Comparison of ENCODE assay signal across 13 cellular contexts in the genomic region with DNA sequence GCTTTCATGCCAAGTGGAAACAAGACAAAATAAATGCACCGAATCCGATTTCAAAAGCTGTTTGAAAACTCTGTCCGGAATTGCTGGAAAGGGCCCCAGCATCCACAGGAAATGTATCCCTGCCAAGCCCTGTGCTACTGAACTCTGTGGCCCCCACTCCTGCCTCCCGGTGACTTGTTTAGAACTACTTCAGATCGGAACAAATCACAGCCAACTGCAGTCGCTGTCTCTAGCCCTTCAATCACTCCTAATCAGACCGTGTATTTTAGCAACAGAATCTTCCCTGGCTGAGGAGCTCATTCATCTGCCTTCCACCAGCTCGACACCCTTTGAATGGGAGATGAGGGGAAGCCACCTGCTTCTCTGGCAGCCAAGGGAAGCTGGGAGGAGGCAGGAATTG.
DNase-seq lines count a peak whose midpoint lies in the region; ATAC-seq and TF ChIP-seq lines count a peak whose summit lies in the region.
"Had no signal": no experiment of that assay in that cellular context is flagged by ENCODE, and none has a peak within 500 bp of the region (broad histone marks: within the 10 kb centered on the region; RNA-seq: fewer than 3 reads in every experiment).

No MANE protein-coding gene starts in this region.

- DNase-seq in activated naive CD8-positive, alpha-beta T cell treated with anti-CD3 and anti-CD28 coated beads, Interleukin-2, amount 50 U/mL, for 24 hours, result no peak
- DNase-seq in left ventricle myocardium superior (no peak), sigmoid colon (peak; percentile 64), DMS53 (lab: John Stamatoyannopoulos, UW) (no peak), CD1c-positive myeloid dendritic cell (ENCODE audit: extremely low spot score) (no peak), omental fat pad (ENCODE audit: low spot score) (no peak), NCI-H1092 (lab: John Stamatoyannopoulos, UW) (no peak)
- DNase-seq: aorta, GDM1, NCI-H2081 had no signal

- no peak for TF ChIP-seq CTCF in Loucy (conservative IDR thresholded peaks at IDR 0.05; ENCODE audit: low read length)
- TF ChIP-seq CTCF in sigmoid colon (IDR thresholded peaks at IDR 0.05), result no peak
- TF ChIP-seq CTCF in omental fat pad (IDR thresholded peaks at IDR 0.05), result no peak

- H3K4me1 ChIP-seq in Loucy (ENCODE audit: insufficient read depth, low read length, poor library complexity, severe bottlenecking) (peaks cover 16% of the 10 kb centered on the region), sigmoid colon (peaks cover 0 to 12% (median 3%) of the 10 kb centered on the region in 4 donors)
- H3K4me1 ChIP-seq: foreskin keratinocyte had no signal

- H3K27me3 ChIP-seq in Loucy (ENCODE audit: insufficient read depth, low read length, poor library complexity, severe bottlenecking) (no peaks in the 10 kb centered on the region), sigmoid colon (no peaks in the 10 kb centered on the region)

- H3K36me3 ChIP-seq in Loucy (ENCODE audit: insufficient read depth, low read length) (no peaks in the 10 kb centered on the region), sigmoid colon (no peaks in the 10 kb centered on the region)

- intact Hi-C loops in left ventricle myocardium superior (cut with micrococcal nuclease) (no loop called here), sigmoid colon (cut with DNase I) (no loop called here)

- H3K9ac ChIP-seq in Loucy (ENCODE audit: low read depth, low read length, poor library complexity, severe bottlenecking), result no peak overlapping the region

- peak overlapping the region; percentile 44 for H3K4me2 ChIP-seq in Loucy (ENCODE audit: low read depth, low read length, poor library complexity, severe bottlenecking)

- H3K36me3 Mint-ChIP-seq in activated naive CD8-positive, alpha-beta T cell treated with anti-CD3 and anti-CD28 coated beads, Interleukin-2, amount 50 U/mL, for 24 hours (ENCODE audit: low read depth), result no peaks in the 10 kb centered on the region

- ATAC-seq in activated naive CD8-positive, alpha-beta T cell treated with anti-CD3 and anti-CD28 coated beads, Interleukin-2, amount 50 U/mL, for 24 hours, result no peak
- ATAC-seq in left ventricle myocardium superior (peak; percentile 57), omental fat pad (ENCODE audit: low FRiP score) (no peak)

- no peaks in the 10 kb centered on the region for H3K9me3 Mint-ChIP-seq in activated naive CD8-positive, alpha-beta T cell treated with anti-CD3 and anti-CD28 coated beads, Interleukin-2, amount 50 U/mL, for 24 hours

- H3K4me3 ChIP-seq in Loucy (ENCODE audit: low read length, poor library complexity, severe bottlenecking), result no peak overlapping the region
- no peak overlapping the region for H3K4me3 ChIP-seq in sigmoid colon

- TF ChIP-seq POLR2A in sigmoid colon (IDR thresholded peaks at IDR 0.05), result no peak

- no peak overlapping the region for H3K27ac ChIP-seq in sigmoid colon

- no peak overlapping the region for H2AFZ ChIP-seq in Loucy (ENCODE audit: low read length)

- H3F3A ChIP-seq in Loucy (ENCODE audit: low read depth), result no peaks in the 10 kb centered on the region

- H3K4me1 Mint-ChIP-seq in activated naive CD8-positive, alpha-beta T cell treated with anti-CD3 and anti-CD28 coated beads, Interleukin-2, amount 50 U/mL, for 24 hours, result peaks cover 30% of the 10 kb centered on the region

- H3K9me3 ChIP-seq in Loucy (ENCODE audit: insufficient read depth, low read depth, low read length), result no peaks in the 10 kb centered on the region
- H3K9me3 ChIP-seq in sigmoid colon, result no peaks in the 10 kb centered on the region

- H3K9me2 ChIP-seq in Loucy (replicated peaks; ENCODE audit: low read depth, low read length), result no peaks in the 10 kb centered on the region

- 54 to 59% methylated on average over 8 of the region's 8 CpGs for WGBS in sigmoid colon, 2 donors

- peaks cover 44% of the 10 kb centered on the region for H3K27me3 Mint-ChIP-seq in activated naive CD8-positive, alpha-beta T cell treated with anti-CD3 and anti-CD28 coated beads, Interleukin-2, amount 50 U/mL, for 24 hours

- no peak overlapping the region for H3K4me3 Mint-ChIP-seq in activated naive CD8-positive, alpha-beta T cell treated with anti-CD3 and anti-CD28 coated beads, Interleukin-2, amount 50 U/mL, for 24 hours
- H3K4me3 Mint-ChIP-seq: activated CD8-positive, alpha-beta T cell treated with anti-CD3 and anti-CD28 coated beads, Interleukin-2, amount 10 ng/mL, durations not matched to agents 7 days and 5 days had no signal

- H4K20me1 ChIP-seq in Loucy (ENCODE audit: insufficient read depth, low read length, poor library complexity, severe bottlenecking), result no peaks in the 10 kb centered on the region

- H3K79me2 ChIP-seq in Loucy (ENCODE audit: insufficient read depth, low read length), result no peaks in the 10 kb centered on the region

- TF ChIP-seq EP300 in sigmoid colon (IDR thresholded peaks at IDR 0.05), result no peak

- peak overlapping the region; percentile 31 for H3K27ac Mint-ChIP-seq in activated naive CD8-positive, alpha-beta T cell treated with anti-CD3 and anti-CD28 coated beads, Interleukin-2, amount 50 U/mL, for 24 hours
- H3K27ac Mint-ChIP-seq: activated CD8-positive, alpha-beta T cell treated with anti-CD3 and anti-CD28 coated beads, Interleukin-2, amount 10 ng/mL, durations not matched to agents 7 days and 5 days had no signal
